Comparison of ENCODE assay signal across 25 cellular contexts in the genomic region with DNA sequence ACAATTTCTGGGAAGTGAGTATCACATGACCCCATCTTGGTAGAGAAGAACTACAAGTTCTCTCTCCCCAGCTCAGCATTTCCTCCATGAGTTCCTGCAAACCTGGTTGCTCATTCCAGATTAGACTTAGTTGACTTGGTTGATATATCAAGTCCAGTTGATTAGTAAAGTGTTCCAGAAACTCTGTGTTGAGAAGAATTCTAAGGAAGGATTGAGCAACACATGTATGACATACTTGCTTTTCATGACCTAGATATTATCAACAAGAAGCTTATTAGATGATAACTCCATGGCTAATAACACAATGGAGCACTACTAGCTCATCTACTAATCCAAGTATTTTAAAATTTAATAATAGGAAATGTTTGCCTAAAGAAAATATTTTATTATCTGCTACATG.
"Had no signal": no experiment of that assay in that cellular context is flagged by ENCODE, and none has a peak within 500 bp of the region (broad histone marks: within the 10 kb centered on the region; RNA-seq: fewer than 3 reads in every experiment).

No MANE protein-coding gene starts in this region.

- H3K9me3 ChIP-seq: esophagus squamous epithelium, gastrocnemius medialis, heart left ventricle, lower lobe of right lung, ovary, psoas muscle, sigmoid colon, spleen, thoracic aorta, tibial nerve, upper lobe of left lung had no signal

- H3K4me1 ChIP-seq: gastrocnemius medialis, psoas muscle had no signal

- DNase-seq: dermis blood vessel endothelial cell; effector memory CD4-positive, alpha-beta T cell; erythroblast; esophagus squamous epithelium; foreskin fibroblast; gastrocnemius medialis; heart left ventricle; left ventricle myocardium superior; lower lobe of right lung; natural killer cell; occipital lobe; ovary; posterior cingulate gyrus; psoas muscle; right cardiac atrium; sigmoid colon; spleen; stimulated activated CD4-positive, alpha-beta T cell treated with anti-CD3 and anti-CD28 coated beads, Interleukin-4, amount 100 ng/mL, for 4 hours; stimulated activated naive B cell treated with anti-CD40 and anti-IgM and Interleukin-4, amounts not matched to agents 10 μg/mL and 1 μg/mL and 100 μg/mL, for 72 hours; upper lobe of left lung had no signal

- H3K36me3 ChIP-seq: esophagus squamous epithelium, gastrocnemius medialis, heart left ventricle, lower lobe of right lung, ovary, sigmoid colon, spleen, thoracic aorta, upper lobe of left lung had no signal

- H3K27me3 ChIP-seq: gastrocnemius medialis, heart left ventricle, ovary, sigmoid colon, tibial nerve, upper lobe of left lung had no signal

- H3K4me3 ChIP-seq: coronary artery, esophagus squamous epithelium, gastrocnemius medialis, heart left ventricle, hepatocyte, lower lobe of right lung, ovary, psoas muscle, sigmoid colon, skin epidermis, spleen, thoracic aorta, tibial nerve, upper lobe of left lung had no signal

- H3K27ac ChIP-seq: coronary artery, esophagus squamous epithelium, gastrocnemius medialis, heart left ventricle, hepatocyte, lower lobe of right lung, ovary, psoas muscle, sigmoid colon, skin epidermis, spleen, thoracic aorta, upper lobe of left lung had no signal
